In genomic region chr5:118723021-118723338, GRCh38 we compare ENCODE assay signal across 13 cellular contexts.
DNase-seq lines count a peak whose midpoint lies in the region; ATAC-seq and TF ChIP-seq lines count a peak whose summit lies in the region.
"Had no signal": no experiment of that assay in that cellular context is flagged by ENCODE, and none has a peak within 500 bp of the region (broad histone marks: within the 10 kb centered on the region; RNA-seq: fewer than 3 reads in every experiment).

No MANE protein-coding gene starts in this region.

- no peak overlapping the region for H3K4me3 ChIP-seq in gastrocnemius medialis
- H3K4me3 ChIP-seq in mammary epithelial cell (replicated peaks in 1 of 3; ENCODE audit: insufficient read depth in 1 of 3, low read depth in 2 of 3, low read length in 3 of 3) = no peak overlapping the region
- H3K4me3 ChIP-seq: Peyer's patch had no signal

- no peaks in the 10 kb centered on the region for H3K36me3 ChIP-seq in gastrocnemius medialis
- no peaks in the 10 kb centered on the region for H3K36me3 ChIP-seq in mammary epithelial cell (ENCODE audit: insufficient read depth, low read length)
- H3K36me3 ChIP-seq: Peyer's patch had no signal

- H3K9me3 ChIP-seq in gastrocnemius medialis (no peaks in the 10 kb centered on the region), mammary epithelial cell (replicated peaks; ENCODE audit: insufficient read depth, low read length) (no peaks in the 10 kb centered on the region)
- H3K9me3 ChIP-seq: Peyer's patch had no signal

- H3K27ac Mint-ChIP-seq in stimulated activated naive B cell treated with anti-CD40 and anti-IgM and Interleukin-4, amounts not matched to agents 10 μg/mL and 1 μg/mL and 100 μg/mL, for 72 hours = no peak overlapping the region
- H3K27ac Mint-ChIP-seq: endodermal cell had no signal

- no TSS peak for BruUV-seq in mammary epithelial cell (replicated peaks; lab: Mats Ljungman, UMichigan)

- H3K9me3 Mint-ChIP-seq in stimulated activated naive B cell treated with anti-CD40 and anti-IgM and Interleukin-4, amounts not matched to agents 10 μg/mL and 1 μg/mL and 100 μg/mL, for 72 hours = peaks cover 14% of the 10 kb centered on the region in 2 donors

- no peak for DNase-seq in stimulated activated naive B cell treated with anti-CD40 and anti-IgM and Interleukin-4, amounts not matched to agents 10 μg/mL and 1 μg/mL and 100 μg/mL, for 72 hours
- no peak for DNase-seq in gastrocnemius medialis
- no peak for DNase-seq in mammary epithelial cell
- DNase-seq in posterior cingulate gyrus = no peak
- DNase-seq: DMS53, endodermal cell, hypothalamus, IMR-90, NCI-H2029 treated with DMSO at 0.1 percent for 48 hours, Peyer's patch had no signal

- no peak for TF ChIP-seq CTCF in gastrocnemius medialis (IDR thresholded peaks at IDR 0.05 in 4 of 5, conservative IDR thresholded peaks at IDR 0.05 in 1 of 5)
- no peak for TF ChIP-seq CTCF in mammary epithelial cell (conservative IDR thresholded peaks at IDR 0.05 in 1 of 2, IDR thresholded peaks at IDR 0.05 in 1 of 2; ENCODE audit: extremely low read depth in 1 of 2, insufficient read depth in 1 of 2, low read depth in 1 of 2, low read length in 2 of 2)

- no peak overlapping the region for H3K9ac ChIP-seq in mammary epithelial cell (ENCODE audit: insufficient read depth, low read length)

- in situ Hi-C loops in gastrocnemius medialis (cut with MboI; ENCODE audit: low sequenced_read_pairs in 4 of 4) (no loop called here), mammary epithelial cell (cut with MboI; ENCODE audit: low sequenced_read_pairs in 2 of 2) (no loop called here)

- no peaks in the 10 kb centered on the region for H3K36me3 Mint-ChIP-seq in stimulated activated naive B cell treated with anti-CD40 and anti-IgM and Interleukin-4, amounts not matched to agents 10 μg/mL and 1 μg/mL and 100 μg/mL, for 72 hours

- H4K20me1 ChIP-seq in mammary epithelial cell (ENCODE audit: insufficient read depth, low read length) = no peaks in the 10 kb centered on the region

- H3K4me1 ChIP-seq in gastrocnemius medialis (no peaks in the 10 kb centered on the region), mammary epithelial cell (ENCODE audit: insufficient read depth, low read length) (no peaks in the 10 kb centered on the region)
- H3K4me1 ChIP-seq: Peyer's patch had no signal

- H3K79me2 ChIP-seq in mammary epithelial cell (ENCODE audit: insufficient read depth, low read length) = no peaks in the 10 kb centered on the region

- no peaks in the 10 kb centered on the region for H3K4me1 Mint-ChIP-seq in stimulated activated naive B cell treated with anti-CD40 and anti-IgM and Interleukin-4, amounts not matched to agents 10 μg/mL and 1 μg/mL and 100 μg/mL, for 72 hours

- intact Hi-C loops in gastrocnemius medialis (cut with DNase I; ENCODE audit: low total_unique reads) (no loop called here), mammary epithelial cell (cut with micrococcal nuclease) (no loop called here), posterior cingulate gyrus (cut with DNase I) (no loop called here)

- no peak overlapping the region for H3K4me3 Mint-ChIP-seq in stimulated activated naive B cell treated with anti-CD40 and anti-IgM and Interleukin-4, amounts not matched to agents 10 μg/mL and 1 μg/mL and 100 μg/mL, for 72 hours
- H3K4me3 Mint-ChIP-seq: endodermal cell had no signal

- no peak overlapping the region for H2AFZ ChIP-seq in mammary epithelial cell (ENCODE audit: low read depth, low read length)

- H3K27me3 ChIP-seq in gastrocnemius medialis = no peaks in the 10 kb centered on the region
- no peaks in the 10 kb centered on the region for H3K27me3 ChIP-seq in mammary epithelial cell (ENCODE audit: insufficient read depth, low read length)
- H3K27me3 ChIP-seq: Peyer's patch had no signal

- CTCF ChIA-PET in mammary epithelial cell (lab: Charles Lee; ENCODE audit: low non-redundant PET) = no interaction called here

- H3K27ac ChIP-seq in gastrocnemius medialis = no peak overlapping the region
- H3K27ac ChIP-seq in mammary epithelial cell (ENCODE audit: insufficient read depth, low read depth, low read length) = no peak overlapping the region
- H3K27ac ChIP-seq: Peyer's patch had no signal

- peak; percentile 54 for ATAC-seq in GM19328 (IDR thresholded peaks at IDR 0.05; ENCODE audit: unreplicated experiment)
- peak; percentile 79 for ATAC-seq in HG02588 (IDR thresholded peaks at IDR 0.05; ENCODE audit: unreplicated experiment)
- ATAC-seq in HG03196 (IDR thresholded peaks at IDR 0.05; ENCODE audit: unreplicated experiment) = peak; percentile 80
- peak; percentile 29 to 45 for ATAC-seq in stimulated activated naive B cell treated with anti-CD40 and anti-IgM and Interleukin-4, amounts not matched to agents 10 μg/mL and 1 μg/mL and 100 μg/mL, for 72 hours (replicated peaks)
- no peak for ATAC-seq in gastrocnemius medialis

- peaks cover 4 to 12% of the 10 kb centered on the region in 2 donors for H3K27me3 Mint-ChIP-seq in stimulated activated naive B cell treated with anti-CD40 and anti-IgM and Interleukin-4, amounts not matched to agents 10 μg/mL and 1 μg/mL and 100 μg/mL, for 72 hours

- TF ChIP-seq POLR2A in gastrocnemius medialis (IDR thresholded peaks at IDR 0.05) = no peak

- dilution Hi-C loops in mammary epithelial cell (cut with HindIII; ENCODE audit: low sequenced_read_pairs) = no loop called here

- no peak overlapping the region for H3K4me2 ChIP-seq in mammary epithelial cell (ENCODE audit: insufficient read depth, low read depth, low read length)

Comparison
In these comparisons a context has a peak if more than half of its experiments do, and no peak if none do; other contexts are left out.
1. ATAC-seq: peak in GM19328 (single experiment), HG02588 (single experiment), HG03196 (single experiment) and stimulated activated naive B cell treated with anti-CD40 and anti-IgM and Interleukin-4, amounts not matched to agents 10 μg/mL and 1 μg/mL and 100 μg/mL, for 72 hours (2 of 2); none in gastrocnemius medialis (0 of 2).